ENCODE assay signal across 24 cellular contexts in genomic region chr16:56482667-56483236, GRCh38. TPM values are rescaled to one million over a fixed set of nuclear protein-coding genes. Genes with fewer than 3 reads are reported as not detected.
A peak's percentile ranks its signal among the peaks of the same experiment; 100 is the strongest.
DNase-seq lines count a peak whose midpoint lies in the region; ATAC-seq, FAIRE-seq and TF ChIP-seq lines count a peak whose summit lies in the region.
"Had no signal": no experiment of that assay in that cellular context is flagged by ENCODE, and none has a peak within 500 bp of the region (broad histone marks: within the 10 kb centered on the region; RNA-seq: fewer than 3 reads in every experiment).

No MANE protein-coding gene starts in this region.

- no peak for FAIRE-seq in HepG2 (lab: Jason Lieb, UNC)

- H3K27ac ChIP-seq in HepG2 (ENCODE audit: extremely low read length, insufficient read depth, low read length), result no peak overlapping the region
- no peak overlapping the region for H3K27ac ChIP-seq in right lobe of liver
- H3K27ac ChIP-seq in gastrocnemius medialis, result peak overlapping the region; percentile 92 to 98 (median 94)
- H3K27ac ChIP-seq: Peyer's patch, SK-N-MC had no signal

- ATAC-seq in HepG2, result peak; percentile 25; the same call in 1 of the 3 replicates
- no peak for ATAC-seq in right lobe of liver
- peak; percentile 58 for ATAC-seq in esophagus mucosa
- no peak for ATAC-seq in gastrocnemius medialis
- no peak for ATAC-seq in GM21619 (IDR thresholded peaks at IDR 0.05; ENCODE audit: unreplicated experiment)

- no peaks in the 10 kb centered on the region for H4K20me1 ChIP-seq in HepG2 (ENCODE audit: insufficient read depth, low read length)

- no peak overlapping the region for H2AFZ ChIP-seq in HepG2 (ENCODE audit: low read length)
- H2AFZ ChIP-seq: GM23248 had no signal

- H3K79me2 ChIP-seq in HepG2 (ENCODE audit: insufficient read depth, low read length), result no peaks in the 10 kb centered on the region

- in situ Hi-C loops in HepG2 (cut with HindIII; ENCODE audit: extremely low pct_ligation_motif_present, low pct_unique_long_range_greater_than_20kb) (no loop called here), gastrocnemius medialis (cut with MboI; ENCODE audit: low sequenced_read_pairs in 4 of 4) (no loop called here)

- TF ChIP-seq EP300 in HepG2 (IDR thresholded peaks at IDR 0.05; ENCODE audit: low read depth in 2 of 2, low read length in 2 of 2) (no peak), HepG2 (CRISPR knock-in tag; IDR thresholded peaks at IDR 0.05; ENCODE audit: borderline replicate concordance) (no peak)

- TF ChIP-seq CTCF in HepG2 (CRISPR knock-in tag; IDR thresholded peaks at IDR 0.05) (no peak), right lobe of liver (IDR thresholded peaks at IDR 0.05) (no peak), gastrocnemius medialis (IDR thresholded peaks at IDR 0.05 in 4 of 5, conservative IDR thresholded peaks at IDR 0.05 in 1 of 5) (no peak)

- DNase-seq in HepG2 (ENCODE audit: low spot score) (no peak), right lobe of liver (no peak), gastrocnemius medialis (no peak), HEK293T (ENCODE audit: extremely low spot score) (no peak)
- DNase-seq: 8988T; ACHN; BE2C; CD8-positive, alpha-beta memory T cell; DMS153; DND-41; GM23248; H9; Karpas-422; NCI-H1092; NCI-H1417 treated with DMSO at 0.1 percent for 48 hours; NCI-H1694 treated with DMSO at 0.1 percent for 48 hours; NCI-H2081; NCI-H2227 treated with DMSO at 0.1 percent for 48 hours; NCI-H69; Peyer's patch; SHP77 treated with DMSO at 0.1 percent for 48 hours had no signal

- H3K9me3 ChIP-seq in HepG2 (ENCODE audit: low read length) (no peaks in the 10 kb centered on the region), right lobe of liver (no peaks in the 10 kb centered on the region), gastrocnemius medialis (no peaks in the 10 kb centered on the region)
- H3K9me3 ChIP-seq: BE2C, Peyer's patch had no signal

- H3K4me3 ChIP-seq in HepG2 (replicated peaks in 1 of 3; ENCODE audit: insufficient read depth in 1 of 3, low read depth in 2 of 3, low read length in 3 of 3) (no peak overlapping the region), right lobe of liver (no peak overlapping the region), gastrocnemius medialis (no peak overlapping the region)
- H3K4me3 ChIP-seq: GM23248, Peyer's patch, SK-N-MC had no signal

- TF ChIP-seq RAD21 in HepG2 (CRISPR knock-in tag; IDR thresholded peaks at IDR 0.05), result no peak

- WGBS in HepG2 (ENCODE audit: low lambda C conversion rate), result 97% methylated on average over 5 of the region's 5 CpGs
- WGBS in right lobe of liver (ENCODE audit: insufficient coverage, low coverage, low lambda C conversion rate, missing lambda C conversion rate), result 87% methylated on average over 4 of the region's 5 CpGs

- CTCF ChIA-PET in HepG2 (lab: Yijun Ruan, JAX; ENCODE audit: low intra/inter-chr PET ratio, low total read pairs) (no interaction called here), HEK293T (lab: Yijun Ruan, JAX) (no interaction called here)

- peaks cover 5 to 20% of the 10 kb centered on the region in 2 experiments for H3K36me3 ChIP-seq in HepG2 (replicated peaks in 1 of 2; ENCODE audit: control insufficient read depth in 1 of 2, insufficient read depth in 2 of 2, low read length in 2 of 2)
- H3K36me3 ChIP-seq in right lobe of liver, result peaks cover 0 to 5% (median 2%) of the 10 kb centered on the region in 4 donors
- H3K36me3 ChIP-seq in gastrocnemius medialis, result peaks cover 0 to 5% of the 10 kb centered on the region in 2 donors

- POLR2A ChIA-PET in HepG2 (lab: Yijun Ruan, JAX), result interaction anchor here (0.6 kb wide), 1 partner anchor 31 kb away, joined by 3 read pairs; the partner anchor contains the start of genes NUDT21 and OGFOD1
- POLR2A ChIA-PET in HEK293T (lab: Yijun Ruan, JAX), result interaction anchor here (0.7 kb wide), 1 partner anchor 31 kb away, joined by 3 read pairs; the partner anchor contains the start of gene OGFOD1

- no TSS peak for BruUV-seq in HepG2 (replicated peaks; lab: Mats Ljungman, UMichigan)

- intact Hi-C loops in HepG2 (cut with micrococcal nuclease; ENCODE audit: unreplicated experiment), result no loop called here
- intact Hi-C loops in right lobe of liver (cut with DNase I), result no loop called here
- intact Hi-C loops in gastrocnemius medialis (cut with DNase I; ENCODE audit: low total_unique reads), result loop anchor here (5.0 kb wide), 1 partner anchor 70 kb away; no protein-coding TSS in a partner anchor

- no peak overlapping the region for H3K4me2 ChIP-seq in HepG2 (ENCODE audit: low read depth, low read length)

- TF ChIP-seq POLR2A in HepG2 (IDR thresholded peaks at IDR 0.05; ENCODE audit: insufficient read depth in 1 of 2, low read depth in 2 of 2, low read length in 2 of 2) (no peak), right lobe of liver (IDR thresholded peaks at IDR 0.05) (no peak), gastrocnemius medialis (IDR thresholded peaks at IDR 0.05) (no peak)

- H3K27me3 ChIP-seq in HepG2 (ENCODE audit: control insufficient read depth in 1 of 2, insufficient read depth in 2 of 2, low read length in 2 of 2) (no peaks in the 10 kb centered on the region), right lobe of liver (no peaks in the 10 kb centered on the region), gastrocnemius medialis (no peaks in the 10 kb centered on the region)
- H3K27me3 ChIP-seq: BE2C, Peyer's patch had no signal

- H3K9ac ChIP-seq in HepG2 (ENCODE audit: insufficient read depth, low read depth, low read length), result no peak overlapping the region
- H3K9ac ChIP-seq: GM23248 had no signal

- H3K4me1 ChIP-seq in HepG2 (ENCODE audit: insufficient read depth, low read length) (no peaks in the 10 kb centered on the region), right lobe of liver (no peaks in the 10 kb centered on the region), gastrocnemius medialis (peaks cover 38 to 62% of the 10 kb centered on the region in 2 donors)
- H3K4me1 ChIP-seq: BE2C, Peyer's patch had no signal

RNA-seq across cellular contexts. Expression of gene OGFOD1, which starts 31.4 kb away (rescaled TPM):
- total RNA-seq in HepG2 (2016; rRNA removed; fragmentation: Illumina TruSeq; extraction: Trizol) (81.3 and 160 TPM in 2 replicates), right lobe of liver (10 to 100 TPM; 12.2 to 32.0 (median 17.4) TPM), esophagus mucosa (39.0 TPM), gastrocnemius medialis (100 to 1,000 TPM in 1 of 4 donors, 10 to 100 TPM in 3; 86.1 to 115 (median 92.9) TPM)
- total RNA-seq in HepG2 (2016; cell fraction: cytosol; rRNA removed; fragmentation: Illumina TruSeq; extraction: Trizol; ENCODE audit: low read depth), result 6.6 and 8.4 TPM in 2 replicates
- total RNA-seq in HepG2 (2016; cell fraction: insoluble cytoplasmic fraction; rRNA removed; fragmentation: Illumina TruSeq; extraction: Trizol), result 86.8 and 157 TPM in 2 replicates
- 20.3 and 27.2 TPM in 2 replicates for total RNA-seq in HepG2 (2016; cell fraction: membrane; rRNA removed; fragmentation: Illumina TruSeq; extraction: Trizol)
- 53.7 and 58.7 TPM in 2 replicates for total RNA-seq in HepG2 (2016; cell fraction: nucleus; rRNA removed; fragmentation: Illumina TruSeq; extraction: Trizol)
- 31.1 and 35.2 TPM in 2 replicates for polyA plus RNA-seq in HepG2 (2011; rRNA removed)
- 20.7 and 32.8 TPM in 2 replicates for polyA plus RNA-seq in HepG2 (2011; cell fraction: cytosol; rRNA removed)
- polyA plus RNA-seq in HepG2 (2011; cell fraction: nucleus; rRNA removed), result 11.1 and 14.6 TPM in 2 replicates
- 44.7 and 68.7 TPM in 2 replicates for polyA plus RNA-seq in HepG2 (2012)
- polyA plus RNA-seq in HepG2 (2016; cell fraction: cytosol; fragmentation: Illumina TruSeq; extraction: Trizol; ENCODE audit: low read depth), result 6.1 and 7.5 TPM in 2 replicates
- polyA plus RNA-seq in HepG2 (2016; cell fraction: insoluble cytoplasmic fraction; fragmentation: Illumina TruSeq; extraction: Trizol; ENCODE audit: low read depth), result 139 and 141 TPM in 2 replicates
- polyA plus RNA-seq in HepG2 (2016; cell fraction: membrane; fragmentation: Illumina TruSeq; extraction: Trizol; ENCODE audit: low read depth), result 14.8 and 18.5 TPM in 2 replicates
- polyA plus RNA-seq in HepG2 (2016; cell fraction: nucleus; fragmentation: Illumina TruSeq; extraction: Trizol; ENCODE audit: insufficient read depth, low read depth), result 48.7 and 52.3 TPM in 2 replicates
- polyA minus RNA-seq in HepG2 (2011; rRNA and poly(A)+ RNA removed; ENCODE audit: low replicate concordance), result 28.6 and 57.3 TPM in 2 replicates
- 24.4 and 40.4 TPM in 2 replicates for polyA minus RNA-seq in HepG2 (2011; cell fraction: cytosol; rRNA and poly(A)+ RNA removed)
- 61.2 and 74.1 TPM in 2 replicates for polyA minus RNA-seq in HepG2 (2011; cell fraction: nucleus; rRNA and poly(A)+ RNA removed)

RNA-seq across cellular contexts. Expression of gene NUDT21, which starts 31.6 kb away (rescaled TPM):
- total RNA-seq in HepG2 (2016; rRNA removed; fragmentation: Illumina TruSeq; extraction: Trizol) (210 and 320 TPM in 2 replicates), right lobe of liver (10 to 100 TPM; 26.2 to 35.8 (median 30.3) TPM), esophagus mucosa (99.3 TPM), gastrocnemius medialis (10 to 100 TPM; 24.3 to 71.5 (median 35.9) TPM)
- 59.7 and 74.4 TPM in 2 replicates for total RNA-seq in HepG2 (2016; cell fraction: cytosol; rRNA removed; fragmentation: Illumina TruSeq; extraction: Trizol; ENCODE audit: low read depth)
- total RNA-seq in HepG2 (2016; cell fraction: insoluble cytoplasmic fraction; rRNA removed; fragmentation: Illumina TruSeq; extraction: Trizol), result 213 and 328 TPM in 2 replicates
- 88.9 and 94.1 TPM in 2 replicates for total RNA-seq in HepG2 (2016; cell fraction: membrane; rRNA removed; fragmentation: Illumina TruSeq; extraction: Trizol)
- 86.2 and 94.1 TPM in 2 replicates for total RNA-seq in HepG2 (2016; cell fraction: nucleus; rRNA removed; fragmentation: Illumina TruSeq; extraction: Trizol)
- 162 and 177 TPM in 2 replicates for polyA plus RNA-seq in HepG2 (2011; rRNA removed)
- polyA plus RNA-seq in HepG2 (2011; cell fraction: cytosol; rRNA removed), result 66.5 and 107 TPM in 2 replicates
- polyA plus RNA-seq in HepG2 (2011; cell fraction: nucleus; rRNA removed), result 51.0 and 61.4 TPM in 2 replicates
- 136 and 140 TPM in 2 replicates for polyA plus RNA-seq in HepG2 (2012)
- polyA plus RNA-seq in HepG2 (2016; cell fraction: cytosol; fragmentation: Illumina TruSeq; extraction: Trizol; ENCODE audit: low read depth), result 77.0 and 85.0 TPM in 2 replicates
- polyA plus RNA-seq in HepG2 (2016; cell fraction: insoluble cytoplasmic fraction; fragmentation: Illumina TruSeq; extraction: Trizol; ENCODE audit: low read depth), result 268 and 272 TPM in 2 replicates
- 76.9 and 88.0 TPM in 2 replicates for polyA plus RNA-seq in HepG2 (2016; cell fraction: membrane; fragmentation: Illumina TruSeq; extraction: Trizol; ENCODE audit: low read depth)
- polyA plus RNA-seq in HepG2 (2016; cell fraction: nucleus; fragmentation: Illumina TruSeq; extraction: Trizol; ENCODE audit: insufficient read depth, low read depth), result 92.2 and 106 TPM in 2 replicates
- 103 and 183 TPM in 2 replicates for polyA minus RNA-seq in HepG2 (2011; rRNA and poly(A)+ RNA removed; ENCODE audit: low replicate concordance)
- 89.5 and 101 TPM in 2 replicates for polyA minus RNA-seq in HepG2 (2011; cell fraction: cytosol; rRNA and poly(A)+ RNA removed)
- polyA minus RNA-seq in HepG2 (2011; cell fraction: nucleus; rRNA and poly(A)+ RNA removed), result 81.6 and 84.1 TPM in 2 replicates

RNA-seq across cellular contexts. Expression of gene BBS2, which starts 37.1 kb away (rescaled TPM):
- total RNA-seq in HepG2 (2016; rRNA removed; fragmentation: Illumina TruSeq; extraction: Trizol) (59.7 and 63.5 TPM in 2 replicates), right lobe of liver (10 to 100 TPM in 4 of 6 experiments, 1 to 10 TPM in 2; 5.6 to 18.4 (median 10.5) TPM), esophagus mucosa (35.3 TPM), gastrocnemius medialis (10 to 100 TPM; 25.2 to 52.0 (median 28.6) TPM)
- total RNA-seq in HepG2 (2016; cell fraction: cytosol; rRNA removed; fragmentation: Illumina TruSeq; extraction: Trizol; ENCODE audit: low read depth), result 11.6 and 13.5 TPM in 2 replicates
- 58.4 and 59.3 TPM in 2 replicates for total RNA-seq in HepG2 (2016; cell fraction: insoluble cytoplasmic fraction; rRNA removed; fragmentation: Illumina TruSeq; extraction: Trizol)
- 13.6 and 15.7 TPM in 2 replicates for total RNA-seq in HepG2 (2016; cell fraction: membrane; rRNA removed; fragmentation: Illumina TruSeq; extraction: Trizol)
- 42.3 and 45.1 TPM in 2 replicates for total RNA-seq in HepG2 (2016; cell fraction: nucleus; rRNA removed; fragmentation: Illumina TruSeq; extraction: Trizol)
- polyA plus RNA-seq in HepG2 (2011; rRNA removed), result 58.2 and 68.3 TPM in 2 replicates
- 25.1 and 27.0 TPM in 2 replicates for polyA plus RNA-seq in HepG2 (2011; cell fraction: cytosol; rRNA removed)
- 95.3 and 104 TPM in 2 replicates for polyA plus RNA-seq in HepG2 (2011; cell fraction: nucleus; rRNA removed)
- polyA plus RNA-seq in HepG2 (2012), result 30.0 and 44.8 TPM in 2 replicates
- 2.8 and 2.9 TPM in 2 replicates for polyA plus RNA-seq in HepG2 (2016; cell fraction: cytosol; fragmentation: Illumina TruSeq; extraction: Trizol; ENCODE audit: low read depth)
- 44.4 and 54.3 TPM in 2 replicates for polyA plus RNA-seq in HepG2 (2016; cell fraction: insoluble cytoplasmic fraction; fragmentation: Illumina TruSeq; extraction: Trizol; ENCODE audit: low read depth)
- 3.6 and 5.8 TPM in 2 replicates for polyA plus RNA-seq in HepG2 (2016; cell fraction: membrane; fragmentation: Illumina TruSeq; extraction: Trizol; ENCODE audit: low read depth)
- 51.0 and 65.6 TPM in 2 replicates for polyA plus RNA-seq in HepG2 (2016; cell fraction: nucleus; fragmentation: Illumina TruSeq; extraction: Trizol; ENCODE audit: insufficient read depth, low read depth)
- 43.0 and 46.6 TPM in 2 replicates for polyA minus RNA-seq in HepG2 (2011; rRNA and poly(A)+ RNA removed; ENCODE audit: low replicate concordance)
- polyA minus RNA-seq in HepG2 (2011; cell fraction: cytosol; rRNA and poly(A)+ RNA removed), result 29.7 and 39.9 TPM in 2 replicates
- 56.1 and 67.9 TPM in 2 replicates for polyA minus RNA-seq in HepG2 (2011; cell fraction: nucleus; rRNA and poly(A)+ RNA removed)

RNA-seq across cellular contexts. Expression of gene AMFR, which starts 57.4 kb away (rescaled TPM):
- total RNA-seq in HepG2 (2016; rRNA removed; fragmentation: Illumina TruSeq; extraction: Trizol), result 80.0 and 108 TPM in 2 replicates
- total RNA-seq in HepG2 (2016; cell fraction: cytosol; rRNA removed; fragmentation: Illumina TruSeq; extraction: Trizol; ENCODE audit: low read depth), result 55.3 and 57.1 TPM in 2 replicates
- 75.8 and 107 TPM in 2 replicates for total RNA-seq in HepG2 (2016; cell fraction: insoluble cytoplasmic fraction; rRNA removed; fragmentation: Illumina TruSeq; extraction: Trizol)
- 115 and 121 TPM in 2 replicates for total RNA-seq in HepG2 (2016; cell fraction: membrane; rRNA removed; fragmentation: Illumina TruSeq; extraction: Trizol)
- 88.4 and 97.8 TPM in 2 replicates for total RNA-seq in HepG2 (2016; cell fraction: nucleus; rRNA removed; fragmentation: Illumina TruSeq; extraction: Trizol)
- 52.9 and 65.3 TPM in 2 replicates for polyA plus RNA-seq in HepG2 (2011; rRNA removed)
- polyA plus RNA-seq in HepG2 (2011; cell fraction: cytosol; rRNA removed), result 73.6 and 88.0 TPM in 2 replicates
- polyA plus RNA-seq in HepG2 (2011; cell fraction: nucleus; rRNA removed), result 63.5 and 69.1 TPM in 2 replicates
- 68.8 and 77.0 TPM in 2 replicates for polyA plus RNA-seq in HepG2 (2012)
- polyA plus RNA-seq in HepG2 (2016; cell fraction: cytosol; fragmentation: Illumina TruSeq; extraction: Trizol; ENCODE audit: low read depth), result 27.7 and 29.0 TPM in 2 replicates
- 47.4 and 56.2 TPM in 2 replicates for polyA plus RNA-seq in HepG2 (2016; cell fraction: insoluble cytoplasmic fraction; fragmentation: Illumina TruSeq; extraction: Trizol; ENCODE audit: low read depth)
- 56.5 and 62.9 TPM in 2 replicates for polyA plus RNA-seq in HepG2 (2016; cell fraction: membrane; fragmentation: Illumina TruSeq; extraction: Trizol; ENCODE audit: low read depth)
- polyA plus RNA-seq in HepG2 (2016; cell fraction: nucleus; fragmentation: Illumina TruSeq; extraction: Trizol; ENCODE audit: insufficient read depth, low read depth), result 75.6 and 79.3 TPM in 2 replicates
- polyA minus RNA-seq in HepG2 (2011; rRNA and poly(A)+ RNA removed; ENCODE audit: low replicate concordance), result 174 and 688 TPM in 2 replicates
- polyA minus RNA-seq in HepG2 (2011; cell fraction: cytosol; rRNA and poly(A)+ RNA removed), result 186 and 219 TPM in 2 replicates
- polyA minus RNA-seq in HepG2 (2011; cell fraction: nucleus; rRNA and poly(A)+ RNA removed), result 164 and 181 TPM in 2 replicates
- total RNA-seq in right lobe of liver, result 100 to 1,000 TPM in 4 of 6 experiments, 10 to 100 TPM in 2; 92.2 to 189 (median 137) TPM
- total RNA-seq in esophagus mucosa, result 74.2 TPM
- total RNA-seq in gastrocnemius medialis, result 100 to 1,000 TPM; 349 to 951 (median 571) TPM

Comparison
In these comparisons a context has a peak if more than half of its experiments do, and no peak if none do; other contexts are left out.
1. ATAC-seq: peak in HepG2 (single experiment) and esophagus mucosa (single experiment); none in right lobe of liver (0 of 4), gastrocnemius medialis (0 of 2) and GM21619 (single experiment).
2. H3K27ac ChIP-seq: peak in gastrocnemius medialis (4 of 4); none in HepG2 (single experiment) and right lobe of liver (0 of 3).